ENCODE assay signal across 10 cellular contexts in genomic region chr15:75641603-75642002, GRCh38.
"Had no signal": no experiment of that assay in that cellular context is flagged by ENCODE, and none has a peak within 500 bp of the region (broad histone marks: within the 10 kb centered on the region; RNA-seq: fewer than 3 reads in every experiment).

No MANE protein-coding gene starts in this region.

- H3K36me3 ChIP-seq: breast epithelium had no signal

- H3K9me3 ChIP-seq: breast epithelium, esophagus muscularis mucosa, psoas muscle, upper lobe of right lung had no signal

- DNase-seq: activated CD4-positive, CD25-positive, alpha-beta regulatory T cell treated with anti-CD3 and anti-CD28 coated beads, Interleukin-2, amount 50 U/mL, for 72 hours; aorta; dorsolateral prefrontal cortex; left colon; psoas muscle; upper lobe of right lung had no signal

- ATAC-seq: psoas muscle, sciatic nerve, upper lobe of right lung had no signal

- FAIRE-seq: endometrium had no signal

- H3K27me3 ChIP-seq: breast epithelium, dorsolateral prefrontal cortex, esophagus muscularis mucosa, upper lobe of right lung had no signal
